Comparison of ENCODE assay signal across 1 cellular context in genomic region chr22:40636380-40637180, GRCh38.
TF ChIP-seq lines count a peak whose summit lies in the region.

Gene MRTFA (minus strand): TSS chr22:40636719.

TF ChIP-seq in HepG2, 621 proteins besides CTCF, POLR2A, EP300 and RAD21 (continued from another document and continues in another):
- TF ChIP-seq GPBP1L1 (CRISPR knock-in tag; IDR thresholded peaks at IDR 0.05), result no peak
- TF ChIP-seq TIGD3 (CRISPR knock-in tag; IDR thresholded peaks at IDR 0.05; ENCODE audit: borderline replicate concordance), result no peak
- TF ChIP-seq ZNF629 (CRISPR knock-in tag; conservative IDR thresholded peaks at IDR 0.05), result no peak
- peak; percentile 39; the same call in 1 of the 2 replicates for TF ChIP-seq MTA1 (CRISPR knock-in tag; IDR thresholded peaks at IDR 0.05; ENCODE audit: borderline replicate concordance)
- TF ChIP-seq JARID2 (CRISPR knock-in tag; IDR thresholded peaks at IDR 0.05; ENCODE audit: insufficient replicate concordance), result no peak
- no peak for TF ChIP-seq HHEX (CRISPR knock-in tag; IDR thresholded peaks at IDR 0.05)
- TF ChIP-seq ZNF343 (CRISPR knock-in tag; IDR thresholded peaks at IDR 0.05), result no peak
- TF ChIP-seq TMF1 (CRISPR knock-in tag; IDR thresholded peaks at IDR 0.05; ENCODE audit: low read depth), result no peak
- peak; percentile 60; the same call in 1 of the 2 replicates for TF ChIP-seq RXRA (CRISPR knock-in tag; IDR thresholded peaks at IDR 0.05)
- no peak for TF ChIP-seq CEBPB (IDR thresholded peaks at IDR 0.05; ENCODE audit: borderline replicate concordance, low read depth, low read length)
- no peak for TF ChIP-seq FUBP1 (CRISPR knock-in tag; IDR thresholded peaks at IDR 0.05; ENCODE audit: borderline replicate concordance)
- TF ChIP-seq SETDB1 (CRISPR knock-in tag; IDR thresholded peaks at IDR 0.05; ENCODE audit: borderline replicate concordance), result no peak
- TF ChIP-seq ZNF136 (CRISPR knock-in tag; IDR thresholded peaks at IDR 0.05; ENCODE audit: low read depth), result no peak; the same call in 1 of the 2 replicates
- TF ChIP-seq GTF2F1 (IDR thresholded peaks at IDR 0.05; ENCODE audit: low read length), result 0 out of 2 replicates have a peak, but pooled peaks have one; percentile 53
- TF ChIP-seq ZNF850 (CRISPR knock-in tag; conservative IDR thresholded peaks at IDR 0.05), result no peak
- TF ChIP-seq ZHX1 (CRISPR knock-in tag; IDR thresholded peaks at IDR 0.05; ENCODE audit: low read depth), result peak; percentile 57; the same call in 1 of the 2 replicates
- no peak for TF ChIP-seq PHB2 (IDR thresholded peaks at IDR 0.05; ENCODE audit: partially characterized antibody)
- peak; percentile 77 for TF ChIP-seq UBTF (CRISPR knock-in tag; IDR thresholded peaks at IDR 0.05)
- TF ChIP-seq HIC2 (CRISPR knock-in tag; IDR thresholded peaks at IDR 0.05; ENCODE audit: low read depth), result no peak; the same call in 1 of the 2 replicates
- no peak for TF ChIP-seq CENPBD1 (CRISPR knock-in tag; IDR thresholded peaks at IDR 0.05; ENCODE audit: borderline replicate concordance, low read depth)
- no peak for TF ChIP-seq ZSCAN30 (CRISPR knock-in tag; IDR thresholded peaks at IDR 0.05)
- TF ChIP-seq ZNF597 (CRISPR knock-in tag; IDR thresholded peaks at IDR 0.05), result no peak
- TF ChIP-seq ZNF234 (CRISPR knock-in tag; conservative IDR thresholded peaks at IDR 0.05), result 0 out of 2 replicates have a peak, but pooled peaks have one; percentile 24
- TF ChIP-seq HOXA3 (CRISPR knock-in tag; IDR thresholded peaks at IDR 0.05), result no peak; the same call in 1 of the 2 replicates
- no peak for TF ChIP-seq ZC3H4 (CRISPR knock-in tag; IDR thresholded peaks at IDR 0.05; ENCODE audit: borderline replicate concordance)
- peak; percentile 91 for TF ChIP-seq ZNF605 (CRISPR knock-in tag; IDR thresholded peaks at IDR 0.05)
- TF ChIP-seq RARG (CRISPR knock-in tag; IDR thresholded peaks at IDR 0.05; ENCODE audit: low read depth), result no peak
- no peak for TF ChIP-seq SYNCRIP (IDR thresholded peaks at IDR 0.05; ENCODE audit: insufficient read depth, low read depth, low read length)
- peak; percentile 61; the same call in 1 of the 2 replicates for TF ChIP-seq ZNF800 (CRISPR knock-in tag; IDR thresholded peaks at IDR 0.05)
- no peak for TF ChIP-seq ZNF75D (CRISPR knock-in tag; IDR thresholded peaks at IDR 0.05; ENCODE audit: borderline replicate concordance)
- TF ChIP-seq ATM (IDR thresholded peaks at IDR 0.05; ENCODE audit: borderline replicate concordance), result no peak
- no peak for TF ChIP-seq STAT5B (CRISPR knock-in tag; IDR thresholded peaks at IDR 0.05)
- TF ChIP-seq NR3C1 (CRISPR knock-in tag; IDR thresholded peaks at IDR 0.05), result no peak
- TF ChIP-seq MNT (IDR thresholded peaks at IDR 0.05), result 0 out of 2 replicates have a peak, but pooled peaks have one; percentile 18
- no peak for TF ChIP-seq RFX1 (IDR thresholded peaks at IDR 0.05)
- no peak for TF ChIP-seq IRX3 (CRISPR knock-in tag; IDR thresholded peaks at IDR 0.05; ENCODE audit: borderline replicate concordance, low read depth)
- no peak for TF ChIP-seq ZBTB39 (CRISPR knock-in tag; IDR thresholded peaks at IDR 0.05)
